13 cellular contexts compared by ENCODE assay signal in genomic region chr10:124896751-124897150, GRCh38. TPM values are rescaled to one million over a fixed set of nuclear protein-coding genes. Genes with fewer than 3 reads are reported as not detected.
DNase-seq lines count a peak whose midpoint lies in the region; TF ChIP-seq lines count a peak whose summit lies in the region.
"Had no signal": no experiment of that assay in that cellular context is flagged by ENCODE, and none has a peak within 500 bp of the region (broad histone marks: within the 10 kb centered on the region; RNA-seq: fewer than 3 reads in every experiment).

No MANE protein-coding gene starts in this region.

- H3K36me3 Mint-ChIP-seq in progenitor cell of endocrine pancreas (ENCODE audit: insufficient read depth): no peaks in the 10 kb centered on the region
- H3K36me3 Mint-ChIP-seq: CD14-positive monocyte; CD8-positive, alpha-beta T cell had no signal

- peak overlapping the region; percentile 86 for H3K27ac ChIP-seq in WERI-Rb-1
- H3K27ac ChIP-seq: 22Rv1 had no signal

- H3K27me3 ChIP-seq in WERI-Rb-1 (ENCODE audit: insufficient read depth, low read depth, severe bottlenecking): no peaks in the 10 kb centered on the region

- no peaks in the 10 kb centered on the region for H3K9me3 ChIP-seq in WERI-Rb-1 (ENCODE audit: severe bottlenecking)

- H3K4me1 Mint-ChIP-seq in progenitor cell of endocrine pancreas (ENCODE audit: low read depth): peaks cover 25% of the 10 kb centered on the region
- H3K4me1 Mint-ChIP-seq: CD14-positive monocyte had no signal

- no peaks in the 10 kb centered on the region for H3K9me3 Mint-ChIP-seq in progenitor cell of endocrine pancreas (ENCODE audit: low read depth)
- H3K9me3 Mint-ChIP-seq: CD14-positive monocyte; CD8-positive, alpha-beta T cell had no signal

- no peaks in the 10 kb centered on the region for H3K36me3 ChIP-seq in WERI-Rb-1

- peak overlapping the region; percentile 39 for H3K4me3 ChIP-seq in WERI-Rb-1 (ENCODE audit: low read depth, low read length)
- H3K4me3 ChIP-seq: K562 had no signal

- H3K4me3 Mint-ChIP-seq in progenitor cell of endocrine pancreas (ENCODE audit: low read depth): no peak overlapping the region
- H3K4me3 Mint-ChIP-seq: CD8-positive, alpha-beta T cell had no signal

- H3K27me3 Mint-ChIP-seq in progenitor cell of endocrine pancreas: no peaks in the 10 kb centered on the region

- TF ChIP-seq CTCF in WERI-Rb-1 (IDR thresholded peaks at IDR 0.05; ENCODE audit: low read depth, low read length) (no peak), progenitor cell of endocrine pancreas (IDR thresholded peaks at IDR 0.05; ENCODE audit: unreplicated experiment) (no peak)

- peak; percentile 4 for DNase-seq in activated CD8-positive, alpha-beta memory T cell treated with anti-CD3 and anti-CD28 coated beads for 24 hours
- DNase-seq in activated CD8-positive, alpha-beta memory T cell treated with anti-CD3 and anti-CD28 coated beads, Interleukin-2, amount 50 U/mL, for 4 hours: no peak
- DNase-seq in WERI-Rb-1: peak; percentile 82
- no peak for DNase-seq in progenitor cell of endocrine pancreas (ENCODE audit: low spot score, unreplicated experiment)
- DNase-seq in NCI-H2081 (lab: John Stamatoyannopoulos, UW): no peak
- DNase-seq in NCI-H187 (lab: John Stamatoyannopoulos, UW): no peak
- DNase-seq in middle frontal gyrus (ENCODE audit: extremely low spot score, low spot score): no peak
- DNase-seq: CD8-positive, alpha-beta T cell; COR-L47; DMS 273 treated with DMSO at 0.1 percent for 48 hours had no signal

- peak overlapping the region; percentile 33 for H3K27ac Mint-ChIP-seq in progenitor cell of endocrine pancreas
- H3K27ac Mint-ChIP-seq: CD14-positive monocyte; CD8-positive, alpha-beta T cell had no signal

RNA-seq across cellular contexts. Expression of gene ZRANB1, which starts 45.2 kb away (rescaled TPM):
- total RNA-seq in progenitor cell of endocrine pancreas: 27.5 and 31.1 TPM in 2 replicates

Comparison
In these comparisons a context has a peak if more than half of its experiments do, and no peak if none do; other contexts are left out.
1. DNase-seq: peak in activated CD8-positive, alpha-beta memory T cell treated with anti-CD3 and anti-CD28 coated beads for 24 hours (single experiment) and WERI-Rb-1 (single experiment); none in activated CD8-positive, alpha-beta memory T cell treated with anti-CD3 and anti-CD28 coated beads, Interleukin-2, amount 50 U/mL, for 4 hours (single experiment), progenitor cell of endocrine pancreas (single experiment), NCI-H2081 (0 of 2), NCI-H187 (0 of 2) and middle frontal gyrus (single experiment).